ENCODE assay signal across 16 cellular contexts in the genomic region with DNA sequence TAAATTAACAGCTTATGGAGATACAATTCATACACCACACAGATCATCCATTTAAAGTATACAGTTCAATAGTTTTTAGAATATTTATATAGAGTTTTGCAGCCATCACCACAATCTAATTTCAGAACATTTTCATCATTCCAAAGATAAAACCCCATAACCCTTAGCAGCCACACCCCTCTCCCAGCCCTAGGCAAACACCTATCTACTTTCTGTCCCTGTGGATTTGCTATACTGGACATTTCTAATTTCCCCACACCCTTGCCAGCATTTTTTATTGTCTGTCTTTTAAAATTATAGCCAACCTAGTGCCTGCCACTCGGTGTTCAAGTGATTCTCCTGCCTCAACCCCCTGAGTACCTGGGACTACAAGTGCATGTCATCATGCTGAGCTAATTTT.
"Had no signal": no experiment of that assay in that cellular context is flagged by ENCODE, and none has a peak within 500 bp of the region (broad histone marks: within the 10 kb centered on the region; RNA-seq: fewer than 3 reads in every experiment).

No MANE protein-coding gene starts in this region.

- H3K4me1 ChIP-seq: right atrium auricular region, uterus had no signal

- H3K27ac ChIP-seq: coronary artery, dorsolateral prefrontal cortex, heart left ventricle, ovary, right atrium auricular region, sigmoid colon, upper lobe of left lung, uterus had no signal

- H3K27me3 ChIP-seq: dorsolateral prefrontal cortex, heart left ventricle, ovary, right atrium auricular region, sigmoid colon, upper lobe of left lung, uterus had no signal

- H3K4me3 ChIP-seq: coronary artery, dorsolateral prefrontal cortex, heart left ventricle, ovary, right atrium auricular region, sigmoid colon, upper lobe of left lung, uterus had no signal

- H3K36me3 ChIP-seq: heart left ventricle, ovary, right atrium auricular region, sigmoid colon, upper lobe of left lung, uterus had no signal

- ATAC-seq: heart left ventricle, natural killer cell had no signal

- H3K36me3 Mint-ChIP-seq: natural killer cell had no signal

- H3K9me3 ChIP-seq: ovary, right atrium auricular region, sigmoid colon, upper lobe of left lung, uterus had no signal

- H3K4me1 Mint-ChIP-seq: natural killer cell had no signal

- H3K9me3 Mint-ChIP-seq: natural killer cell, neural crest cell had no signal

- H3K27ac Mint-ChIP-seq: natural killer cell had no signal

- H3K4me3 Mint-ChIP-seq: natural killer cell, neural crest cell had no signal

- DNase-seq: dorsolateral prefrontal cortex; effector CD8-positive, alpha-beta T cell; heart left ventricle; hippocampal formation; mammary epithelial cell; natural killer cell; ovary; sigmoid colon; small intestine; stimulated activated CD4-positive, alpha-beta T cell treated with anti-CD3 and anti-CD28 coated beads, Interleukin-12 subunit alpha, Interleukin-12 subunit beta, amount 100 ng/mL, for 4 hours; stimulated activated naive CD4-positive, alpha-beta T cell treated with Interleukin-2 at 50 U/mL for 16 hours; uterus had no signal
